ENCODE assay signal across 1 cellular context in the genomic region with DNA sequence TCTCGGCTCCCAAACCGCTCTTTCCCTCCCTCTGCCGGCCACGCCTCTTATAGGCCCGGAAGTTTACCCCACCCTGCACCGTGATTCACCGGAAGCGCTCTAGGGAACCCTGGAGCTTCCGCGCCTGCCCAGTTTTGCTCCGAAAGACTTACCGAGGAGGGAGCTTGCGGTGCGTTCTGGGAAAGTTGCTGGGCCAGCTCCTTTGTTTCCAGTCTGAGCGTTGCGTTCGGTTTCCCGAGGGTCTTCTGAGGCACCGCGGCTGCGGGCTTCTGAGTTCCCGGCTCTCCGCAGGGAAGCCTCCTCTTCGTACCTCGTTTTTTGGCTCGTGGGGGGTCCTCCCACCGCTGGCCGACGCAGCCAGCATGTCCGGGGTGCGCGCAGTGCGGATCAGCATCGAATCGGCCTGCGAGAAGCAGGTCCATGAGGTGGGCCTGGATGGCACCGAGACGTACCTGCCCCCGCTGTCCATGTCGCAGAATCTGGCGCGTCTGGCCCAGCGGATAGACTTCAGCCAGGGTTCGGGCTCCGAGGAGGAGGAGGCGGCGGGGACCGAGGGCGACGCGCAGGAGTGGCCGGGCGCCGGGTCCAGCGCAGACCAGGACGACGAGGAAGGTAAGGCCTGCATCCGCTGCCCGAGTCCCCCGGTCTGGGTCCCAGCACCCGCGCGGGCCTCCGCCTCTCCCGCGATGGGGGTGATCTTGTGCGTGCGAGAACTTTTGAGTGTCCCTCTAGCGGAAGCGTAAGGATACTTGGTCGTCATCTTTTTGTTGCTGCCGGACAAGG.
TF ChIP-seq lines count a peak whose summit lies in the region.

MED17 (plus strand) TSS at position 131 of the 783 bp plus-strand sequence; CDS start at position 363, 232 bp downstream.

TF ChIP-seq in GM12878, 131 proteins besides CTCF, POLR2A, EP300 and RAD21 (continued from another document):
- TF ChIP-seq, protein P1, sequence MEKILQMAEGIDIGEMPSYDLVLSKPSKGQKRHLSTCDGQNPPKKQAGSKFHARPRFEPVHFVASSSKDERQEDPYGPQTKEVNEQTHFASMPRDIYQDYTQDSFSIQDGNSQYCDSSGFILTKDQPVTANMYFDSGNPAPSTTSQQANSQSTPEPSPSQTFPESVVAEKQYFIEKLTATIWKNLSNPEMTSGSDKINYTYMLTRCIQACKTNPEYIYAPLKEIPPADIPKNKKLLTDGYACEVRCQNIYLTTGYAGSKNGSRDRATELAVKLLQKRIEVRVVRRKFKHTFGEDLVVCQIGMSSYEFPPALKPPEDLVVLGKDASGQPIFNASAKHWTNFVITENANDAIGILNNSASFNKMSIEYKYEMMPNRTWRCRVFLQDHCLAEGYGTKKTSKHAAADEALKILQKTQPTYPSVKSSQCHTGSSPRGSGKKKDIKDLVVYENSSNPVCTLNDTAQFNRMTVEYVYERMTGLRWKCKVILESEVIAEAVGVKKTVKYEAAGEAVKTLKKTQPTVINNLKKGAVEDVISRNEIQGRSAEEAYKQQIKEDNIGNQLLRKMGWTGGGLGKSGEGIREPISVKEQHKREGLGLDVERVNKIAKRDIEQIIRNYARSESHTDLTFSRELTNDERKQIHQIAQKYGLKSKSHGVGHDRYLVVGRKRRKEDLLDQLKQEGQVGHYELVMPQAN (conservative IDR thresholded peaks at IDR 0.05) = no peak; the same call in none of the 2 replicates
- TF ChIP-seq KLF5 (IDR thresholded peaks at IDR 0.05; ENCODE audit: partially characterized antibody) (peak; percentile 13), ZBED1 (IDR thresholded peaks at IDR 0.05; ENCODE audit: borderline replicate concordance) (peak; percentile 4; the same call in 1 of the 2 replicates), CBX3 (IDR thresholded peaks at IDR 0.05; ENCODE audit: borderline replicate concordance, low read depth) (no peak), FOXM1 (IDR thresholded peaks at IDR 0.05; ENCODE audit: low read depth, low read length) (no peak), TARDBP (IDR thresholded peaks at IDR 0.05; ENCODE audit: borderline replicate concordance) (no peak), HCFC1 (IDR thresholded peaks at IDR 0.05; ENCODE audit: low read length) (0 out of 2 replicates have a peak, but pooled peaks have one; percentile 37), NR2C1 (IDR thresholded peaks at IDR 0.05) (peak; percentile 52; the same call in 1 of the 2 replicates), DPF2 (IDR thresholded peaks at IDR 0.05) (peak; percentile 50), SMC3 (IDR thresholded peaks at IDR 0.05; ENCODE audit: borderline replicate concordance, low read length) (no peak; the same call in 1 of the 2 replicates)
- TF ChIP-seq, protein P2, sequence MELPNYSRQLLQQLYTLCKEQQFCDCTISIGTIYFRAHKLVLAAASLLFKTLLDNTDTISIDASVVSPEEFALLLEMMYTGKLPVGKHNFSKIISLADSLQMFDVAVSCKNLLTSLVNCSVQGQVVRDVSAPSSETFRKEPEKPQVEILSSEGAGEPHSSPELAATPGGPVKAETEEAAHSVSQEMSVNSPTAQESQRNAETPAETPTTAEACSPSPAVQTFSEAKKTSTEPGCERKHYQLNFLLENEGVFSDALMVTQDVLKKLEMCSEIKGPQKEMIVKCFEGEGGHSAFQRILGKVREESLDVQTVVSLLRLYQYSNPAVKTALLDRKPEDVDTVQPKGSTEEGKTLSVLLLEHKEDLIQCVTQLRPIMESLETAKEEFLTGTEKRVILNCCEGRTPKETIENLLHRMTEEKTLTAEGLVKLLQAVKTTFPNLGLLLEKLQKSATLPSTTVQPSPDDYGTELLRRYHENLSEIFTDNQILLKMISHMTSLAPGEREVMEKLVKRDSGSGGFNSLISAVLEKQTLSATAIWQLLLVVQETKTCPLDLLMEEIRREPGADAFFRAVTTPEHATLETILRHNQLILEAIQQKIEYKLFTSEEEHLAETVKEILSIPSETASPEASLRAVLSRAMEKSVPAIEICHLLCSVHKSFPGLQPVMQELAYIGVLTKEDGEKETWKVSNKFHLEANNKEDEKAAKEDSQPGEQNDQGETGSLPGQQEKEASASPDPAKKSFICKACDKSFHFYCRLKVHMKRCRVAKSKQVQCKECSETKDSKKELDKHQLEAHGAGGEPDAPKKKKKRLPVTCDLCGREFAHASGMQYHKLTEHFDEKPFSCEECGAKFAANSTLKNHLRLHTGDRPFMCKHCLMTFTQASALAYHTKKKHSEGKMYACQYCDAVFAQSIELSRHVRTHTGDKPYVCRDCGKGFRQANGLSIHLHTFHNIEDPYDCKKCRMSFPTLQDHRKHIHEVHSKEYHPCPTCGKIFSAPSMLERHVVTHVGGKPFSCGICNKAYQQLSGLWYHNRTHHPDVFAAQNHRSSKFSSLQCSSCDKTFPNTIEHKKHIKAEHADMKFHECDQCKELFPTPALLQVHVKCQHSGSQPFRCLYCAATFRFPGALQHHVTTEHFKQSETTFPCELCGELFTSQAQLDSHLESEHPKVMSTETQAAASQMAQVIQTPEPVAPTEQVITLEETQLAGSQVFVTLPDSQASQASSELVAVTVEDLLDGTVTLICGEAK (IDR thresholded peaks at IDR 0.05; ENCODE audit: borderline replicate concordance) = peak; percentile 91
- TF ChIP-seq, protein P3, sequence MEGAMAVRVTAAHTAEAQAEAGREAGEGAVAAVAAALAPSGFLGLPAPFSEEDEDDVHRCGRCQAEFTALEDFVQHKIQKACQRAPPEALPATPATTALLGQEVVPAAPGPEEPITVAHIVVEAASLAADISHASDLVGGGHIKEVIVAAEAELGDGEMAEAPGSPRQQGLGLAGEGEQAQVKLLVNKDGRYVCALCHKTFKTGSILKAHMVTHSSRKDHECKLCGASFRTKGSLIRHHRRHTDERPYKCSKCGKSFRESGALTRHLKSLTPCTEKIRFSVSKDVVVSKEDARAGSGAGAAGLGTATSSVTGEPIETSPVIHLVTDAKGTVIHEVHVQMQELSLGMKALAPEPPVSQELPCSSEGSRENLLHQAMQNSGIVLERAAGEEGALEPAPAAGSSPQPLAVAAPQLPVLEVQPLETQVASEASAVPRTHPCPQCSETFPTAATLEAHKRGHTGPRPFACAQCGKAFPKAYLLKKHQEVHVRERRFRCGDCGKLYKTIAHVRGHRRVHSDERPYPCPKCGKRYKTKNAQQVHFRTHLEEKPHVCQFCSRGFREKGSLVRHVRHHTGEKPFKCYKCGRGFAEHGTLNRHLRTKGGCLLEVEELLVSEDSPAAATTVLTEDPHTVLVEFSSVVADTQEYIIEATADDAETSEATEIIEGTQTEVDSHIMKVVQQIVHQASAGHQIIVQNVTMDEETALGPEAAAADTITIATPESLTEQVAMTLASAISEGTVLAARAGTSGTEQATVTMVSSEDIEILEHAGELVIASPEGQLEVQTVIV (IDR thresholded peaks at IDR 0.05; ENCODE audit: borderline replicate concordance, partially characterized antibody) = peak; percentile 39
TF ChIP-seq in GM12878: peak in this region for 38.
